In the genomic region with DNA sequence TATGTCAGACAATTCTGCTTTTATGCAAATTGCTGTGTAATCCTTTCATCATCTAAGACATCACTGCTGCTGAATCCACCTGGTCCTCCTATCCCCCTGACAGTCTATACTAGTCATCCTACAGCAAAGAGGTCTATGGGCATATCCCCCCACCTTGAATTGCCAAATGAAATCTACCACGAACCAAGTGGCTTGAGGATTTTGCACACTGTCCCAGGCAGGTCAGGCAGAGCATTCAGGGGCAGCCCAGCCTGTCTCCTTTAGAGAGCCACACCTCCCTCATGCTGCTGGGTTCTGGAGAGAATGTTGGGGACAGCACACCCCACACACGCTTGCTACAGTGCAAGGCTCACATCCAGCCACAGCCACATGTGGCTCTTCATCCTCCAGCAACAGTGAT, we compare ENCODE assay signal across 5 cellular contexts.
"Had no signal": no experiment of that assay in that cellular context is flagged by ENCODE, and none has a peak within 500 bp of the region (broad histone marks: within the 10 kb centered on the region; RNA-seq: fewer than 3 reads in every experiment).

No MANE protein-coding gene starts in this region.

- DNase-seq: HCEC 1CT had no signal

- H3K4me3 ChIP-seq: GM23338, K562 had no signal

- H3K27ac ChIP-seq: HL-60 had no signal

- H3K4me1 Mint-ChIP-seq: GM23338, H9 had no signal

- H3K27ac Mint-ChIP-seq: GM23338 had no signal

- H3K4me3 Mint-ChIP-seq: GM23338, H9 had no signal
